ENCODE assay signal across 8 cellular contexts in genomic region chr17:49788443-49789277, GRCh38. TPM values are rescaled to one million over a fixed set of nuclear protein-coding genes. Genes with fewer than 3 reads are reported as not detected.
A peak's percentile ranks its signal among the peaks of the same experiment; 100 is the strongest.
DNase-seq lines count a peak whose midpoint lies in the region; ATAC-seq and TF ChIP-seq lines count a peak whose summit lies in the region.

Gene KAT7 (plus strand): TSS chr17:49788681. CDS start chr17:49788835, 154 bp downstream.

- no peak within 1 kb of the TSS for H2BK15ac ChIP-seq in H9 (ENCODE audit: low read depth, low read length)

- TF ChIP-seq CTCF in H9 (conservative IDR thresholded peaks at IDR 0.05) (no peak), fibroblast of pulmonary artery (IDR thresholded peaks at IDR 0.05; ENCODE audit: low read length, missing control alignments) (no peak)

- H2AFZ ChIP-seq in H9 (ENCODE audit: low read length): peak within 1 kb of the TSS; percentile 32

- H4K20me1 ChIP-seq in H9 (ENCODE audit: control insufficient read depth, insufficient read depth, insufficient read length): no peaks in the 10 kb centered on the region

- H3K27ac Mint-ChIP-seq in H9: peak within 1 kb of the TSS; percentile 95 to 100 (median 97)
- peak within 1 kb of the TSS; percentile 92 to 95 for H3K27ac Mint-ChIP-seq in natural killer cell treated with Interleukin-12 subunit alpha and Interleukin-12 subunit beta and Interleukin-15 and Interleukin-18, amount 100 ng/mL, for 72 hours

- 0 out of 2 replicates have a peak, but pooled peaks cover 2% of the 10 kb centered on the region for H3K4me1 ChIP-seq in H9 (ENCODE audit: insufficient read depth, low read length)

- peak within 1 kb of the TSS; percentile 91 for H3K14ac ChIP-seq in H9 (ENCODE audit: insufficient read depth, low read length)

- DNase-seq in ELR (ENCODE audit: low read depth) (peak; percentile 100), H9 (peak; percentile 100), MG63 (peak; percentile 100), SHP77 treated with DMSO at 0.1 percent for 48 hours (lab: John Stamatoyannopoulos, UW) (peak; percentile 100), fibroblast of pulmonary artery (ENCODE audit: low read depth) (peak; percentile 100)
- peak; percentile 100 for DNase-seq in activated effector memory CD4-positive, alpha-beta T cell treated with anti-CD3 and anti-CD28 coated beads, Interleukin-2, amount 50 U/mL, for 16 hours
- DNase-seq in natural killer cell treated with Interleukin-12 subunit alpha and Interleukin-12 subunit beta and Interleukin-15 and Interleukin-18, amount 100 ng/mL, for 72 hours (ENCODE audit: low spot score): peak; percentile 100
- DNase-seq in stimulated activated naive CD8-positive, alpha-beta T cell treated with anti-CD3 and anti-CD28 coated beads, Interleukin-15, Interleukin-2, amounts not matched to agents 100 U/mL and 50 U/mL, for 24 hours: peak; percentile 98

- no peaks in the 10 kb centered on the region; a peak in 1 of 5 replicates for H3K9me3 Mint-ChIP-seq in H9
- H3K9me3 Mint-ChIP-seq in natural killer cell treated with Interleukin-12 subunit alpha and Interleukin-12 subunit beta and Interleukin-15 and Interleukin-18, amount 100 ng/mL, for 72 hours: no peaks in the 10 kb centered on the region

- WGBS in H9 (ENCODE audit: extremely low coverage, insufficient read length, low lambda C conversion rate): no CpG with 5 or more reads among the region's 63 CpGs

- peak within 1 kb of the TSS; percentile 96 for H3K9ac ChIP-seq in H9 (ENCODE audit: extremely low read depth, insufficient read length, low read length)

- H3K27me3 Mint-ChIP-seq in H9 (ENCODE audit: low read depth): peaks cover 9% of the 10 kb centered on the region; the same call in 1 of the 2 replicates
- no peaks in the 10 kb centered on the region for H3K27me3 Mint-ChIP-seq in natural killer cell treated with Interleukin-12 subunit alpha and Interleukin-12 subunit beta and Interleukin-15 and Interleukin-18, amount 100 ng/mL, for 72 hours

- H3K4me1 Mint-ChIP-seq in H9: peaks cover 20 to 21% of the 10 kb centered on the region in 2 experiments
- peaks cover 38 to 55% of the 10 kb centered on the region in 2 donors for H3K4me1 Mint-ChIP-seq in natural killer cell treated with Interleukin-12 subunit alpha and Interleukin-12 subunit beta and Interleukin-15 and Interleukin-18, amount 100 ng/mL, for 72 hours (ENCODE audit: low read depth in 2 of 2)

- no peak within 1 kb of the TSS for H2BK20ac ChIP-seq in H9 (ENCODE audit: low read depth, low read length, poor library complexity, severe bottlenecking)

- H3K4me3 ChIP-seq in MG63 (peak within 1 kb of the TSS; percentile 97), fibroblast of pulmonary artery (replicated peaks; ENCODE audit: low read depth, low read length) (peak within 1 kb of the TSS; percentile 76)

- H2AK5ac ChIP-seq in H9 (ENCODE audit: insufficient read length, low read length): no peak within 1 kb of the TSS

- H3K27ac ChIP-seq in H9 (ENCODE audit: insufficient read length, low read depth, low read length): peak within 1 kb of the TSS; percentile 79

- peak within 1 kb of the TSS; percentile 94 to 95 for H3K4me3 Mint-ChIP-seq in H9
- peak within 1 kb of the TSS; percentile 91 for H3K4me3 Mint-ChIP-seq in natural killer cell treated with Interleukin-12 subunit alpha and Interleukin-12 subunit beta and Interleukin-15 and Interleukin-18, amount 100 ng/mL, for 72 hours

- H3K36me3 ChIP-seq in MG63: peaks cover 32% of the 10 kb centered on the region

- no peaks in the 10 kb centered on the region for H3K9me3 ChIP-seq in H9 (ENCODE audit: control insufficient read depth, low read depth, low read length)
- H3K9me3 ChIP-seq in MG63: no peaks in the 10 kb centered on the region

- no peak within 1 kb of the TSS; the same call in 1 of the 2 replicates for H3K4ac ChIP-seq in H9 (ENCODE audit: low read depth, low read length)

- H2BK120ac ChIP-seq in H9 (ENCODE audit: low read depth, low read length, poor library complexity, severe bottlenecking): no peak within 1 kb of the TSS

- no peak within 1 kb of the TSS for H3K23ac ChIP-seq in H9 (ENCODE audit: insufficient read length, low read depth, low read length)

- H3K4me2 ChIP-seq in H9 (ENCODE audit: insufficient read depth, insufficient read length, low read length): peak within 1 kb of the TSS; percentile 97

- peak within 1 kb of the TSS; percentile 25 for H4K5ac ChIP-seq in H9 (ENCODE audit: insufficient read length, low read depth, low read length)

- H3K18ac ChIP-seq in H9 (ENCODE audit: insufficient read length, low read depth, low read length): peak within 1 kb of the TSS; percentile 81

- H3K56ac ChIP-seq in H9 (ENCODE audit: insufficient read length, low read depth, low read length): no peak within 1 kb of the TSS

- H3K79me2 ChIP-seq in H9 (ENCODE audit: insufficient read depth, low read length): peaks cover 24% of the 10 kb centered on the region

- H4K8ac ChIP-seq in H9 (replicated peaks; ENCODE audit: insufficient read length, low read depth, low read length): no peak within 1 kb of the TSS

- no peak within 1 kb of the TSS for H4K91ac ChIP-seq in H9 (ENCODE audit: insufficient read length, low read depth, low read length)

- peaks cover 17 to 41% (median 36%) of the 10 kb centered on the region in 3 experiments for H3K36me3 Mint-ChIP-seq in H9 (ENCODE audit: insufficient read depth in 1 of 3, low read depth in 3 of 3)
- peaks cover 20% of the 10 kb centered on the region for H3K36me3 Mint-ChIP-seq in natural killer cell treated with Interleukin-12 subunit alpha and Interleukin-12 subunit beta and Interleukin-15 and Interleukin-18, amount 100 ng/mL, for 72 hours

- peak; percentile 97 to 98 for ATAC-seq in natural killer cell treated with Interleukin-12 subunit alpha and Interleukin-12 subunit beta and Interleukin-15 and Interleukin-18, amount 100 ng/mL, for 72 hours
- peak; percentile 93 for ATAC-seq in stimulated activated naive CD8-positive, alpha-beta T cell treated with anti-CD3 and anti-CD28 coated beads, Interleukin-15, Interleukin-2, amounts not matched to agents 100 U/mL and 50 U/mL, for 24 hours

- peak within 1 kb of the TSS; percentile 33 for H2BK5ac ChIP-seq in H9 (ENCODE audit: insufficient read length, low read length)

- peaks cover 8% of the 10 kb centered on the region for H3K23me2 ChIP-seq in H9 (ENCODE audit: insufficient read length, low read depth, low read length, poor library complexity, severe bottlenecking)

- H3K79me1 ChIP-seq in H9 (ENCODE audit: insufficient read depth, low read depth, low read length, poor library complexity, severe bottlenecking): peaks cover 4% of the 10 kb centered on the region

- no peaks in the 10 kb centered on the region; the same call in 1 of the 2 replicates for H3K27me3 ChIP-seq in H9 (ENCODE audit: insufficient read depth, low read length)
- H3K27me3 ChIP-seq in MG63: no peaks in the 10 kb centered on the region

- H3T11ph ChIP-seq in H9 (ENCODE audit: low read length): peak within 1 kb of the TSS; percentile 2

- peak within 1 kb of the TSS; percentile 5 for H2BK12ac ChIP-seq in H9 (ENCODE audit: insufficient read length, low read depth, low read length)

RNA-seq across cellular contexts. Expression of gene KAT7, which starts in this region (rescaled TPM):
- 84.6 and 93.1 TPM in 2 replicates for total RNA-seq in H9 (2021)
- total RNA-seq in MG63 (2014; rRNA removed; shearing (Covaris generic); ENCODE audit: low replicate concordance): 31.0 and 40.6 TPM in 2 replicates
- total RNA-seq in natural killer cell treated with Interleukin-12 subunit alpha and Interleukin-12 subunit beta and Interleukin-15 and Interleukin-18, amount 100 ng/mL, for 72 hours: 10 to 100 TPM; 75.8 to 98.5 TPM

Comparison
In these comparisons a context has a peak if more than half of its experiments do, and no peak if none do; other contexts are left out.
1. Peak in every context shown above with its lines: DNase-seq, ATAC-seq, H3K4me3 ChIP-seq and H3K27ac ChIP-seq.